In the genomic region with DNA sequence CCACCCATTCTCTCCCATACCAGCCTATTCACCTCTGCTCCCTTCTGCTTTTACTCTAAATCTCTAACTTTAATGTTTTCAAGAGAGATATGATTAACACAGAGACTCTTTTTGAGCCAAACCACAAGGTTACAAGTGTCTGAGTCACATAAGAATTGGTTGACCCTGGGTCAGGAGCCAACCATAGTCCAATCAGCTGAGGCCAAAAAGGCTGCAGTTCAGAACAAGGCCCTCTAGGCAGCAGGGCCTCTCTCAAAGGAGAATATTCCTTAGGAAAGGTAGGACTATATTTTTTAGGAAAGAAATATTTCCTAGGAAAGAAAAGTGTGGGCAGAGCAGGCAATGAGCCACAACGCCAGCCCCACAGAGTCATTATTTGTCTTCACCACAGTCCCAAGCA, we compare ENCODE assay signal across 8 cellular contexts. TPM values are rescaled to one million over a fixed set of nuclear protein-coding genes. Genes with fewer than 3 reads are reported as not detected.
DNase-seq lines count a peak whose midpoint lies in the region; ATAC-seq and TF ChIP-seq lines count a peak whose summit lies in the region.

No MANE protein-coding gene starts in this region.

- peak; percentile 52 for DNase-seq in activated naive CD4-positive, alpha-beta T cell treated with anti-CD3 and anti-CD28 coated beads for 36 hours
- no peak for DNase-seq in activated naive CD4-positive, alpha-beta T cell treated with anti-CD3 and anti-CD28 coated beads, Interleukin-2, amount 50 U/mL, for 16 hours
- DNase-seq in fibroblast of the aortic adventitia (ENCODE audit: low read depth) = peak; percentile 90
- DNase-seq in stimulated activated naive B cell treated with anti-CD40 and anti-IgM and Interleukin-4, amounts not matched to agents 10 μg/mL and 1 μg/mL and 100 μg/mL, for 72 hours = no peak
- DNase-seq in NCI-H526 (lab: John Stamatoyannopoulos, UW) = no peak
- DNase-seq in dedifferentiated amniotic fluid mesenchymal stem cell (ENCODE audit: extremely low spot score) = no peak

- H3K4me3 Mint-ChIP-seq in activated naive CD4-positive, alpha-beta T cell treated with anti-CD3 and anti-CD28 coated beads for 36 hours = peak overlapping the region; percentile 90
- peak overlapping the region; percentile 95 for H3K4me3 Mint-ChIP-seq in T-helper 1 cell treated with Interleukin-12 subunit alpha and Interleukin-12 subunit beta and Interleukin-4 antibody, amounts not matched to agents 30 μg/mL and 1 μg/mL, for 36 hours
- H3K4me3 Mint-ChIP-seq in stimulated activated naive B cell treated with anti-CD40 and anti-IgM and Interleukin-4, amounts not matched to agents 10 μg/mL and 1 μg/mL and 100 μg/mL, for 72 hours = peak overlapping the region; percentile 88 to 98

- H3K27ac Mint-ChIP-seq in activated naive CD4-positive, alpha-beta T cell treated with anti-CD3 and anti-CD28 coated beads for 36 hours = peak overlapping the region; percentile 73
- peak overlapping the region; percentile 92 for H3K27ac Mint-ChIP-seq in T-helper 1 cell treated with Interleukin-12 subunit alpha and Interleukin-12 subunit beta and Interleukin-4 antibody, amounts not matched to agents 30 μg/mL and 1 μg/mL, for 36 hours
- peak overlapping the region; percentile 21 for H3K27ac Mint-ChIP-seq in stimulated activated naive B cell treated with anti-CD40 and anti-IgM and Interleukin-4, amounts not matched to agents 10 μg/mL and 1 μg/mL and 100 μg/mL, for 72 hours

- intact Hi-C loops in activated naive CD4-positive, alpha-beta T cell treated with anti-CD3 and anti-CD28 coated beads for 36 hours (cut with micrococcal nuclease) = loop anchor here (1.0 to 10.0 kb wide), 3 partner anchors 13 to 1790 kb away; a partner anchor contains a TSS

- TF ChIP-seq CTCF in fibroblast of the aortic adventitia (IDR thresholded peaks at IDR 0.05; ENCODE audit: insufficient read depth, low read length) = peak; percentile 42

- no peak overlapping the region for H3K4me3 ChIP-seq in fibroblast of the aortic adventitia (ENCODE audit: low read depth, low read length)

- CTCF ChIA-PET in activated naive CD4-positive, alpha-beta T cell treated with anti-CD3 and anti-CD28 coated beads for 36 hours (lab: Charles Lee) = interaction anchor here (0.8 to 1.6 kb wide), 3 partner anchors 10 to 95 kb away, joined by 3 to 6 read pairs (median 4); no protein-coding TSS in a partner anchor

- H3K4me1 Mint-ChIP-seq in activated naive CD4-positive, alpha-beta T cell treated with anti-CD3 and anti-CD28 coated beads for 36 hours (ENCODE audit: low read depth) = peaks cover 60% of the 10 kb centered on the region
- peaks cover 39% of the 10 kb centered on the region for H3K4me1 Mint-ChIP-seq in T-helper 1 cell treated with Interleukin-12 subunit alpha and Interleukin-12 subunit beta and Interleukin-4 antibody, amounts not matched to agents 30 μg/mL and 1 μg/mL, for 36 hours (ENCODE audit: low read depth)
- H3K4me1 Mint-ChIP-seq in stimulated activated naive B cell treated with anti-CD40 and anti-IgM and Interleukin-4, amounts not matched to agents 10 μg/mL and 1 μg/mL and 100 μg/mL, for 72 hours = peaks cover 26 to 66% of the 10 kb centered on the region in 2 donors

- H3K36me3 Mint-ChIP-seq in activated naive CD4-positive, alpha-beta T cell treated with anti-CD3 and anti-CD28 coated beads for 36 hours (ENCODE audit: low read depth) = peaks cover 27% of the 10 kb centered on the region
- peaks cover 25% of the 10 kb centered on the region for H3K36me3 Mint-ChIP-seq in T-helper 1 cell treated with Interleukin-12 subunit alpha and Interleukin-12 subunit beta and Interleukin-4 antibody, amounts not matched to agents 30 μg/mL and 1 μg/mL, for 36 hours (ENCODE audit: low read depth)
- peaks cover 27 to 40% of the 10 kb centered on the region in 2 donors for H3K36me3 Mint-ChIP-seq in stimulated activated naive B cell treated with anti-CD40 and anti-IgM and Interleukin-4, amounts not matched to agents 10 μg/mL and 1 μg/mL and 100 μg/mL, for 72 hours

- H3K9me3 Mint-ChIP-seq in activated naive CD4-positive, alpha-beta T cell treated with anti-CD3 and anti-CD28 coated beads for 36 hours = peaks cover 19% of the 10 kb centered on the region
- peaks cover 15% of the 10 kb centered on the region for H3K9me3 Mint-ChIP-seq in T-helper 1 cell treated with Interleukin-12 subunit alpha and Interleukin-12 subunit beta and Interleukin-4 antibody, amounts not matched to agents 30 μg/mL and 1 μg/mL, for 36 hours
- peaks cover 12 to 18% of the 10 kb centered on the region in 2 donors for H3K9me3 Mint-ChIP-seq in stimulated activated naive B cell treated with anti-CD40 and anti-IgM and Interleukin-4, amounts not matched to agents 10 μg/mL and 1 μg/mL and 100 μg/mL, for 72 hours

- no peaks in the 10 kb centered on the region for H3K27me3 Mint-ChIP-seq in activated naive CD4-positive, alpha-beta T cell treated with anti-CD3 and anti-CD28 coated beads for 36 hours (ENCODE audit: low read depth)
- H3K27me3 Mint-ChIP-seq in T-helper 1 cell treated with Interleukin-12 subunit alpha and Interleukin-12 subunit beta and Interleukin-4 antibody, amounts not matched to agents 30 μg/mL and 1 μg/mL, for 36 hours (ENCODE audit: low read depth) = peaks cover 6% of the 10 kb centered on the region
- H3K27me3 Mint-ChIP-seq in stimulated activated naive B cell treated with anti-CD40 and anti-IgM and Interleukin-4, amounts not matched to agents 10 μg/mL and 1 μg/mL and 100 μg/mL, for 72 hours = no peaks in the 10 kb centered on the region

- ATAC-seq in HG02973 (IDR thresholded peaks at IDR 0.05; ENCODE audit: unreplicated experiment) = peak; percentile 26
- ATAC-seq in stimulated activated naive B cell treated with anti-CD40 and anti-IgM and Interleukin-4, amounts not matched to agents 10 μg/mL and 1 μg/mL and 100 μg/mL, for 72 hours (replicated peaks) = no peak

RNA-seq across cellular contexts. Expression of a gene that starts 2.3 kb away (rescaled TPM):
- total RNA-seq in activated naive CD4-positive, alpha-beta T cell treated with anti-CD3 and anti-CD28 coated beads for 36 hours = 10 to 100 TPM; 27.6 to 32.0 TPM
- total RNA-seq in fibroblast of the aortic adventitia (ENCODE audit: low replicate concordance) = 7.5 TPM in 2 replicates

Comparison
In these comparisons a context has a peak if more than half of its experiments do, and no peak if none do; other contexts are left out.
1. DNase-seq: peak in activated naive CD4-positive, alpha-beta T cell treated with anti-CD3 and anti-CD28 coated beads for 36 hours (single experiment) and fibroblast of the aortic adventitia (single experiment); none in activated naive CD4-positive, alpha-beta T cell treated with anti-CD3 and anti-CD28 coated beads, Interleukin-2, amount 50 U/mL, for 16 hours (single experiment), stimulated activated naive B cell treated with anti-CD40 and anti-IgM and Interleukin-4, amounts not matched to agents 10 μg/mL and 1 μg/mL and 100 μg/mL, for 72 hours (single experiment), NCI-H526 (0 of 2) and dedifferentiated amniotic fluid mesenchymal stem cell (single experiment).
2. H3K27ac Mint-ChIP-seq: peak in every context shown above with its lines; median percentile 92 in T-helper 1 cell treated with Interleukin-12 subunit alpha and Interleukin-12 subunit beta and Interleukin-4 antibody, amounts not matched to agents 30 μg/mL and 1 μg/mL, for 36 hours; 73 in activated naive CD4-positive, alpha-beta T cell treated with anti-CD3 and anti-CD28 coated beads for 36 hours; 21 in stimulated activated naive B cell treated with anti-CD40 and anti-IgM and Interleukin-4, amounts not matched to agents 10 μg/mL and 1 μg/mL and 100 μg/mL, for 72 hours.
3. Peak in every context shown above with its lines, with median percentiles within 50 percentile points of each other: H3K4me3 Mint-ChIP-seq.